ENCODE assay signal across 11 cellular contexts in genomic region chr12:130590685-130591084, GRCh38.
"Had no signal": no experiment of that assay in that cellular context is flagged by ENCODE, and none has a peak within 500 bp of the region (broad histone marks: within the 10 kb centered on the region; RNA-seq: fewer than 3 reads in every experiment).

No MANE protein-coding gene starts in this region.

- H3K4me3 ChIP-seq: GM23248, HAP-1 had no signal

- H3K36me3 ChIP-seq: HAP-1 had no signal

- DNase-seq: GM23248, GOT3, H7, HFFc6, KBM-7 had no signal

- H3K9me3 ChIP-seq: HAP-1 had no signal

- ATAC-seq: HCT116, HepG2 had no signal

- H3K4me3 Mint-ChIP-seq: HFFc6, IgD-negative memory B cell had no signal

- H3K27ac ChIP-seq: GM23248, HL-60, KMS-11 had no signal

- H2AFZ ChIP-seq: GM23248 had no signal

- H3K36me3 Mint-ChIP-seq: IgD-negative memory B cell had no signal

- H3K27ac Mint-ChIP-seq: HFFc6, IgD-negative memory B cell had no signal

- H3K4me1 ChIP-seq: HAP-1 had no signal

- H3K9ac ChIP-seq: GM23248, KMS-11 had no signal
